19 cellular contexts compared by ENCODE assay signal in genomic region chr12:130253866-130254265, GRCh38.
"Had no signal": no experiment of that assay in that cellular context is flagged by ENCODE, and none has a peak within 500 bp of the region (broad histone marks: within the 10 kb centered on the region; RNA-seq: fewer than 3 reads in every experiment).

No MANE protein-coding gene starts in this region.

- H3K27ac Mint-ChIP-seq: activated CD8-positive, alpha-beta T cell treated with anti-CD3 and anti-CD28 coated beads, Interleukin-2, amount 10 ng/mL, durations not matched to agents 7 days and 5 days; activated naive CD4-positive, alpha-beta T cell treated with anti-CD3 and anti-CD28 coated beads, Interleukin-2, amount 50 U/mL, for 24 hours; effector memory CD8-positive, alpha-beta T cell; mesothelial cell of epicardium; type B pancreatic cell had no signal

- ATAC-seq: activated CD8-positive, alpha-beta T cell treated with anti-CD3 and anti-CD28 coated beads, Interleukin-2, amount 10 ng/mL, durations not matched to agents 7 days and 5 days; effector memory CD8-positive, alpha-beta T cell; naive thymus-derived CD8-positive, alpha-beta T cell; stimulated activated naive CD8-positive, alpha-beta T cell treated with anti-CD3 and anti-CD28 coated beads, Interleukin-15, amount 100 ng/mL, for 72 hours had no signal

- H3K36me3 ChIP-seq: ascending aorta, colonic mucosa, left ventricle myocardium inferior, ovary had no signal

- H3K9me3 Mint-ChIP-seq: activated naive CD4-positive, alpha-beta T cell treated with anti-CD3 and anti-CD28 coated beads, Interleukin-2, amount 50 U/mL, for 24 hours; mesothelial cell of epicardium; stimulated activated naive CD8-positive, alpha-beta T cell treated with anti-CD3 and anti-CD28 coated beads, Interleukin-15, amount 100 ng/mL, for 72 hours had no signal

- H3K27ac ChIP-seq: ascending aorta, colonic mucosa, left ventricle myocardium inferior, ovary, testis had no signal

- H3K4me3 ChIP-seq: ascending aorta, colonic mucosa, left ventricle myocardium inferior, ovary, testis had no signal

- H3K36me3 Mint-ChIP-seq: activated naive CD4-positive, alpha-beta T cell treated with anti-CD3 and anti-CD28 coated beads, Interleukin-2, amount 50 U/mL, for 24 hours; mesothelial cell of epicardium; naive thymus-derived CD8-positive, alpha-beta T cell; type B pancreatic cell had no signal

- DNase-seq: activated CD4-positive, alpha-beta T cell treated with anti-CD3 and anti-CD28 coated beads for 1 hour; activated CD4-positive, alpha-beta T cell treated with anti-CD3 and anti-CD28 coated beads, Interleukin-2, amount 50 U/mL, for 1 hour; activated CD8-positive, alpha-beta T cell treated with anti-CD3 and anti-CD28 coated beads, Interleukin-2, amount 10 ng/mL, durations not matched to agents 7 days and 5 days; activated gamma-delta T cell treated with Interleukin-2 at 50 U/mL for 16 hours; activated T-cell treated with anti-CD3 and anti-CD28 coated beads, Interleukin-2, amount 50 U/mL, for 1 hour; colonic mucosa; effector memory CD8-positive, alpha-beta T cell; kidney; left ventricle myocardium inferior; naive thymus-derived CD8-positive, alpha-beta T cell; ovary; stimulated activated CD4-positive, alpha-beta T cell treated with anti-CD3 and anti-CD28 coated beads, Interleukin-1b, Interleukin-23, amount 100 ng/mL, for 48 hours; stimulated activated naive CD8-positive, alpha-beta T cell treated with anti-CD3 and anti-CD28 coated beads, Interleukin-15, amount 100 ng/mL, for 72 hours; T-helper 1 cell; testis had no signal

- H3K4me1 ChIP-seq: ascending aorta, colonic mucosa, left ventricle myocardium inferior, testis had no signal

- H3K9me3 ChIP-seq: ascending aorta, colonic mucosa, left ventricle myocardium inferior, ovary, testis had no signal

- H3K27me3 ChIP-seq: ascending aorta, colonic mucosa, ovary, testis had no signal
